Comparison of ENCODE assay signal across 10 cellular contexts in genomic region chr19:54674021-54674617, GRCh38. TPM values are rescaled to one million over a fixed set of nuclear protein-coding genes. Genes with fewer than 3 reads are reported as not detected.
DNase-seq lines count a peak whose midpoint lies in the region; ATAC-seq and TF ChIP-seq lines count a peak whose summit lies in the region.
"Had no signal": no experiment of that assay in that cellular context is flagged by ENCODE, and none has a peak within 500 bp of the region (broad histone marks: within the 10 kb centered on the region; RNA-seq: fewer than 3 reads in every experiment).

No MANE protein-coding gene starts in this region.

- H3K4me1 ChIP-seq in sigmoid colon, result no peaks in the 10 kb centered on the region

- no peak overlapping the region for H3K4me3 ChIP-seq in WERI-Rb-1 (ENCODE audit: low read depth, low read length)
- H3K4me3 ChIP-seq in sigmoid colon, result no peak overlapping the region

- H3K36me3 ChIP-seq in WERI-Rb-1, result no peaks in the 10 kb centered on the region
- H3K36me3 ChIP-seq in sigmoid colon, result no peaks in the 10 kb centered on the region

- WGBS in sigmoid colon, 2 donors, result 40 to 55% methylated on average over 2 of the region's 2 CpGs

- peak; percentile 45; the same call in 1 of the 2 replicates for TF ChIP-seq CTCF in WERI-Rb-1 (IDR thresholded peaks at IDR 0.05; ENCODE audit: low read depth, low read length)
- peak in 1 of 4 experiments; percentile 20 for TF ChIP-seq CTCF in sigmoid colon (IDR thresholded peaks at IDR 0.05)

- H3K27me3 ChIP-seq in WERI-Rb-1 (ENCODE audit: insufficient read depth, low read depth, severe bottlenecking) (peaks cover 78% of the 10 kb centered on the region), sigmoid colon (peaks cover 0 to 19% (median 0%) of the 10 kb centered on the region in 3 donors)

- TF ChIP-seq POLR2A in sigmoid colon (IDR thresholded peaks at IDR 0.05), result no peak

- no peak for ATAC-seq in HG02571 (IDR thresholded peaks at IDR 0.05; ENCODE audit: unreplicated experiment)
- ATAC-seq: activated T-cell treated with anti-CD3 and anti-CD28 coated beads, Interleukin-2, amount 50 U/mL, for 72 hours had no signal

- H3K9me3 ChIP-seq in WERI-Rb-1 (ENCODE audit: severe bottlenecking), result no peaks in the 10 kb centered on the region
- no peaks in the 10 kb centered on the region for H3K9me3 ChIP-seq in sigmoid colon

- peak; percentile 62 for DNase-seq in NCI-H1436 (lab: John Stamatoyannopoulos, UW)
- DNase-seq in NCI-H1436 treated with DMSO at 0.1 percent for 48 hours (lab: John Stamatoyannopoulos, UW), result no peak
- peak; percentile 56 for DNase-seq in NCI-H1105 (lab: John Stamatoyannopoulos, UW)
- no peak for DNase-seq in WERI-Rb-1
- DNase-seq in lung microvascular endothelial cell (ENCODE audit: low read depth in 2 of 2), result peak; percentile 53 to 62
- DNase-seq in sigmoid colon, result no peak
- DNase-seq in stimulated activated naive CD4-positive, alpha-beta T cell (lab: John Stamatoyannopoulos, UW), result no peak

- intact Hi-C loops in sigmoid colon (cut with DNase I), result loop anchor here (10.0 kb wide), 1 partner anchor 189 kb away; no protein-coding TSS in a partner anchor

- H3K27ac ChIP-seq in WERI-Rb-1 (no peak overlapping the region), sigmoid colon (no peak overlapping the region)

- no peak for TF ChIP-seq EP300 in sigmoid colon (IDR thresholded peaks at IDR 0.05)

RNA-seq across cellular contexts. Expression of gene LILRB4, which starts 11.3 kb away (rescaled TPM):
- not detected in 2 replicates for total RNA-seq in lung microvascular endothelial cell
- 1 to 10 TPM; 1.4 to 6.4 (median 4.3) TPM for total RNA-seq in sigmoid colon
- polyA plus RNA-seq in sigmoid colon, result 10 to 100 TPM in 2 of 3 donors, 1 to 10 TPM in 1; 3.0 to 23.8 (median 15.8) TPM
- total RNA-seq: activated T-cell treated with anti-CD3 and anti-CD28 coated beads, Interleukin-2, amount 50 U/mL, for 72 hours had no signal
- polyA plus RNA-seq: CD4-positive, alpha-beta memory T cell had no signal

RNA-seq across cellular contexts. Expression of gene LILRB1, which starts 43.8 kb away (rescaled TPM):
- not detected in 2 replicates for total RNA-seq in lung microvascular endothelial cell
- 1 to 10 TPM; 1.8 to 5.8 (median 3.0) TPM for total RNA-seq in sigmoid colon
- 10 to 100 TPM in 1 of 3 donors, 1 to 10 TPM in 2; 3.7 to 11.7 (median 6.6) TPM for polyA plus RNA-seq in sigmoid colon

RNA-seq across cellular contexts. Expression of gene KIR3DL3, which starts 50.1 kb away (rescaled TPM):
- not detected in 2 replicates for total RNA-seq in lung microvascular endothelial cell
- not detected for total RNA-seq in sigmoid colon
- polyA plus RNA-seq in sigmoid colon, result under 1 TPM in 1 of 3 donors, not detected in 2; 0.06 TPM
- total RNA-seq: activated T-cell treated with anti-CD3 and anti-CD28 coated beads, Interleukin-2, amount 50 U/mL, for 72 hours; CD4-positive, alpha-beta memory T cell had no signal
- polyA plus RNA-seq: CD4-positive, alpha-beta memory T cell had no signal

Comparison
In these comparisons a context has a peak if more than half of its experiments do, and no peak if none do; other contexts are left out.
1. DNase-seq: peak in NCI-H1436 (single experiment), NCI-H1105 (single experiment) and lung microvascular endothelial cell (2 of 2); none in NCI-H1436 treated with DMSO at 0.1 percent for 48 hours (single experiment), WERI-Rb-1 (single experiment), sigmoid colon (single experiment) and stimulated activated naive CD4-positive, alpha-beta T cell (0 of 6).